Comparison of ENCODE assay signal across 25 cellular contexts in genomic region chr7:1645071-1646015, GRCh38. TPM values are rescaled to one million over a fixed set of nuclear protein-coding genes. Genes with fewer than 3 reads are reported as not detected.
DNase-seq lines count a peak whose midpoint lies in the region; ATAC-seq, FAIRE-seq and TF ChIP-seq lines count a peak whose summit lies in the region.
"Had no signal": no experiment of that assay in that cellular context is flagged by ENCODE, and none has a peak within 500 bp of the region (broad histone marks: within the 10 kb centered on the region; RNA-seq: fewer than 3 reads in every experiment).

No MANE protein-coding gene starts in this region.

- TF ChIP-seq POLR2A in K562 (conservative IDR thresholded peaks at IDR 0.05), result no peak

- H3K14ac ChIP-seq in neuronal stem cell (ENCODE audit: low read length), result no peak overlapping the region

- no peak overlapping the region for H3K27ac Mint-ChIP-seq in activated CD4-positive, alpha-beta T cell treated with anti-CD3 and anti-CD28 coated beads, Interleukin-2, amount 10 ng/mL, durations not matched to agents 24 days and 14 days
- H3K27ac Mint-ChIP-seq: CD4-positive, alpha-beta memory T cell had no signal

- in situ Hi-C loops in K562 (cut with MboI), result no loop called here

- CTCF ChIA-PET in K562 (lab: Yijun Ruan, JAX; ENCODE audit: low intra/inter-chr PET ratio), result no interaction called here

- H3K9ac ChIP-seq in BLaER1, result peak overlapping the region; percentile 82
- peak overlapping the region in 1 of 2 experiments; percentile 79; a peak in 2 of 4 replicates for H3K9ac ChIP-seq in K562 (ENCODE audit: insufficient read depth in 1 of 2, low read depth in 2 of 2, low read length in 2 of 2)
- no peak overlapping the region for H3K9ac ChIP-seq in neuronal stem cell (ENCODE audit: low read depth, low read length, poor library complexity)
- H3K9ac ChIP-seq: SK-N-SH had no signal

- POLR2A ChIA-PET in K562 (lab: Yijun Ruan, JAX), result interaction anchor here (0.6 kb wide), 1 partner anchor 1496 kb away, joined by 3 read pairs; no protein-coding TSS in a partner anchor

- peak overlapping the region; percentile 65 for H3K23ac ChIP-seq in neuronal stem cell (ENCODE audit: low read depth, low read length, poor library complexity)

- no peak overlapping the region for H4K91ac ChIP-seq in neuronal stem cell (ENCODE audit: low read depth, low read length, poor library complexity)

- H2BK15ac ChIP-seq in neuronal stem cell (ENCODE audit: low read length), result peak overlapping the region; percentile 81

- H3K9me3 Mint-ChIP-seq in activated CD4-positive, alpha-beta T cell treated with anti-CD3 and anti-CD28 coated beads, Interleukin-2, amount 10 ng/mL, durations not matched to agents 24 days and 14 days, result no peaks in the 10 kb centered on the region

- H3K27ac ChIP-seq in BLaER1 (peak overlapping the region; percentile 96), K562 (ENCODE audit: extremely low read depth, low read depth, low read length) (no peak overlapping the region), neuronal stem cell (replicated peaks; ENCODE audit: low read length) (no peak overlapping the region)
- H3K27ac ChIP-seq: Peyer's patch had no signal

- WGBS in K562 (ENCODE audit: insufficient coverage, low coverage, missing lambda C conversion rate), result 47% methylated on average over 24 of the region's 30 CpGs
- no CpG with 5 or more reads among the region's 30 CpGs for WGBS in neuronal stem cell (ENCODE audit: extremely low coverage in 2 of 2, insufficient read length in 2 of 2, insufficient replicate concordance in 1 of 2), 2 donors

- FAIRE-seq in K562 (lab: Jason Lieb, UNC), result no peak
- FAIRE-seq: A204.1, G401.6 had no signal

- peak overlapping the region; percentile 87 for H3K18ac ChIP-seq in neuronal stem cell (ENCODE audit: low read length)

- H4K20me1 ChIP-seq in BLaER1 (no peaks in the 10 kb centered on the region), K562 (replicated peaks; ENCODE audit: control insufficient read depth, insufficient read depth, low read length) (0 out of 2 replicates have a peak, but pooled peaks cover 10% of the 10 kb centered on the region)

- intact Hi-C loops in K562 (cut with micrococcal nuclease), result loop anchor here (10.0 kb wide), 1 partner anchor 59 kb away; no protein-coding TSS in a partner anchor
- intact Hi-C loops in activated CD4-positive, alpha-beta T cell treated with anti-CD3 and anti-CD28 coated beads, Interleukin-2, amount 10 ng/mL, durations not matched to agents 24 days and 14 days (cut with micrococcal nuclease), result no loop called here

- ATAC-seq in K562, result no peak
- ATAC-seq: HCT116 had no signal

- H3K9me3 ChIP-seq in BLaER1 (no peaks in the 10 kb centered on the region), K562 (replicated peaks; ENCODE audit: control insufficient read depth, insufficient read depth, low read depth, low read length) (no peaks in the 10 kb centered on the region), neuronal stem cell (replicated peaks in 1 of 2; ENCODE audit: control insufficient read depth in 2 of 2, insufficient read depth in 1 of 2, low read depth in 1 of 2, low read length in 2 of 2) (no peaks in the 10 kb centered on the region)
- H3K9me3 ChIP-seq: MG63, Peyer's patch, SK-N-SH had no signal

- no peaks in the 10 kb centered on the region for H3K9me1 ChIP-seq in K562 (ENCODE audit: control insufficient read depth, insufficient read depth, low read length)

- H4K8ac ChIP-seq in neuronal stem cell (ENCODE audit: low read depth, low read length), result no peak overlapping the region

- H3K27me3 ChIP-seq in BLaER1 (no peaks in the 10 kb centered on the region), H7 (ENCODE audit: control insufficient read depth, insufficient read depth, low read length) (no peaks in the 10 kb centered on the region), K562 (ENCODE audit: control insufficient read depth in 2 of 2, insufficient read depth in 2 of 2, low read length in 2 of 2) (peaks cover 0 to 19% of the 10 kb centered on the region in 2 experiments; a peak in 2 of 5 replicates), neuronal stem cell (ENCODE audit: control insufficient read depth in 3 of 3, insufficient read depth in 3 of 3, low read depth in 1 of 3, low read length in 3 of 3) (peaks cover 0 to 16% (median 0%) of the 10 kb centered on the region in 3 experiments)
- H3K27me3 ChIP-seq: MG63, Peyer's patch had no signal

- H3K79me1 ChIP-seq in neuronal stem cell (ENCODE audit: low read depth, low read length), result no peaks in the 10 kb centered on the region

- H2BK12ac ChIP-seq in neuronal stem cell (ENCODE audit: low read length), result peak overlapping the region; percentile 73

- peak; percentile 45 for DNase-seq in H7
- no peak for DNase-seq in K562 (ENCODE audit: extremely low read depth in 1 of 4, low spot score in 3 of 4)
- DNase-seq in neuronal stem cell (ENCODE audit: low spot score), result no peak
- DNase-seq in T-helper 9 cell, result no peak
- DNase-seq in activated CD4-positive, alpha-beta T cell treated with anti-CD3 and anti-CD28 coated beads, Interleukin-2, amount 10 ng/mL, durations not matched to agents 24 days and 14 days, result no peak
- DNase-seq in NCI-H510A treated with DMSO at 0.1 percent for 48 hours (lab: John Stamatoyannopoulos, UW), result no peak
- DNase-seq in KG1 (lab: John Stamatoyannopoulos, UW), result no peak
- DNase-seq: C1 segment of cervical spinal cord; CD4-positive, alpha-beta memory T cell; COR-L47; GOT3; MG63; NCI-H1105 treated with DMSO at 0.1 percent for 48 hours; NCI-H146; NCI-H2029; NCI-H446 treated with DMSO at 0.1 percent for 48 hours; NCI-H526 treated with DMSO at 0.1 percent for 48 hours; SK-N-SH; SW 1271 had no signal

- H2AFZ ChIP-seq in K562 (ENCODE audit: low read depth, low read length) (peak overlapping the region; percentile 64; the same call in 1 of the 2 replicates), neuronal stem cell (ENCODE audit: low read length) (no peak overlapping the region)

- no peak overlapping the region for H2BK5ac ChIP-seq in neuronal stem cell (ENCODE audit: low read length)

- no peak overlapping the region for H3K4me3 Mint-ChIP-seq in activated CD4-positive, alpha-beta T cell treated with anti-CD3 and anti-CD28 coated beads, Interleukin-2, amount 10 ng/mL, durations not matched to agents 24 days and 14 days
- H3K4me3 Mint-ChIP-seq: CD4-positive, alpha-beta memory T cell had no signal

- peak overlapping the region; percentile 47 for H2BK120ac ChIP-seq in neuronal stem cell (ENCODE audit: low read depth, low read length)

- no peaks in the 10 kb centered on the region for H3K79me2 ChIP-seq in K562 (ENCODE audit: control insufficient read depth, insufficient read depth, low read length)

- TF ChIP-seq EP300 in K562 (IDR thresholded peaks at IDR 0.05; ENCODE audit: low read length), result no peak

- no peaks in the 10 kb centered on the region for H3K36me3 Mint-ChIP-seq in activated CD4-positive, alpha-beta T cell treated with anti-CD3 and anti-CD28 coated beads, Interleukin-2, amount 10 ng/mL, durations not matched to agents 24 days and 14 days (ENCODE audit: low read depth)
- H3K36me3 Mint-ChIP-seq: CD4-positive, alpha-beta memory T cell had no signal

- H3K4me3 ChIP-seq in BLaER1 (peak overlapping the region; percentile 65; the same call in 1 of the 2 replicates), H7 (ENCODE audit: insufficient read depth, low read depth, low read length) (no peak overlapping the region), K562 (no peak overlapping the region), neuronal stem cell (ENCODE audit: low read length in 2 of 2) (no peak overlapping the region)
- H3K4me3 ChIP-seq: MG63, Peyer's patch had no signal

- no TSS peak for BruUV-seq in K562 (replicated peaks; lab: Mats Ljungman, UMichigan)

- peaks cover 2% of the 10 kb centered on the region for H3K27me3 Mint-ChIP-seq in activated CD4-positive, alpha-beta T cell treated with anti-CD3 and anti-CD28 coated beads, Interleukin-2, amount 10 ng/mL, durations not matched to agents 24 days and 14 days

- H3K4me1 Mint-ChIP-seq in activated CD4-positive, alpha-beta T cell treated with anti-CD3 and anti-CD28 coated beads, Interleukin-2, amount 10 ng/mL, durations not matched to agents 24 days and 14 days, result no peaks in the 10 kb centered on the region
- H3K4me1 Mint-ChIP-seq: CD4-positive, alpha-beta memory T cell had no signal

- peaks cover 95% of the 10 kb centered on the region for H3K4me1 ChIP-seq in BLaER1
- H3K4me1 ChIP-seq in K562 (replicated peaks in 1 of 2; ENCODE audit: control insufficient read depth in 2 of 2, insufficient read depth in 2 of 2, low read length in 2 of 2), result peaks cover 23 to 69% of the 10 kb centered on the region in 2 experiments; a peak in 4 of 5 replicates
- H3K4me1 ChIP-seq in neuronal stem cell (ENCODE audit: control insufficient read depth in 2 of 2, insufficient read depth in 1 of 2, low read depth in 1 of 2, low read length in 2 of 2), result peaks cover 7 to 24% of the 10 kb centered on the region in 2 donors

- peak overlapping the region; percentile 96 for H3K4me2 ChIP-seq in BLaER1
- 0 out of 2 replicates have a peak overlapping the region, but pooled peaks have one; percentile 29 for H3K4me2 ChIP-seq in K562 (ENCODE audit: insufficient read depth, low read length)
- no peak overlapping the region for H3K4me2 ChIP-seq in neuronal stem cell (ENCODE audit: insufficient read depth, low read length, poor library complexity, severe bottlenecking)
- H3K4me2 ChIP-seq: SK-N-SH had no signal

- H3K36me3 ChIP-seq in BLaER1 (no peaks in the 10 kb centered on the region), H7 (replicated peaks; ENCODE audit: control insufficient read depth, insufficient read depth, low read length) (no peaks in the 10 kb centered on the region), K562 (ENCODE audit: control insufficient read depth, insufficient read depth, low read length) (no peaks in the 10 kb centered on the region), neuronal stem cell (replicated peaks in 1 of 2; ENCODE audit: control insufficient read depth in 2 of 2, insufficient read depth in 2 of 2, low read length in 2 of 2) (no peaks in the 10 kb centered on the region)
- H3K36me3 ChIP-seq: MG63, Peyer's patch had no signal

- peak overlapping the region; percentile 84 for H3K4ac ChIP-seq in neuronal stem cell (ENCODE audit: low read length)

- TF ChIP-seq CTCF in K562 (IDR thresholded peaks at IDR 0.05 in 2 of 3, conservative IDR thresholded peaks at IDR 0.05 in 1 of 3; ENCODE audit: insufficient read depth in 2 of 3, low read depth in 1 of 3, low read length in 3 of 3), result no peak

- no peak for TF ChIP-seq RAD21 in K562 (CRISPR knock-in tag; conservative IDR thresholded peaks at IDR 0.05 in 1 of 2, IDR thresholded peaks at IDR 0.05 in 1 of 2)

- H2AK5ac ChIP-seq in neuronal stem cell (ENCODE audit: low read depth, low read length), result peak overlapping the region; percentile 56

RNA-seq across cellular contexts. Expression of gene ELFN1, which starts 24.7 kb away (rescaled TPM):
- 16.0 and 19.9 TPM in 2 replicates for total RNA-seq in H7 (2014; rRNA removed; shearing (Covaris generic))
- 0.25 TPM in 1 of 2 replicates, not detected in the other for total RNA-seq in K562 (2011; cell fraction: chromatin; rRNA removed; ENCODE audit: low replicate concordance)
- 0.39 and 0.67 TPM in 2 replicates for total RNA-seq in K562 (2011; cell fraction: nucleolus; rRNA removed)
- 0.07 and 0.31 TPM in 2 replicates for total RNA-seq in K562 (2011; cell fraction: nucleoplasm; rRNA removed)
- total RNA-seq in K562 (2014; rRNA removed), result 0.23 and 0.45 TPM in 2 replicates
- total RNA-seq in K562 (2014; rRNA removed; fragmentation: Illumina TruSeq; extraction: Trizol), result 0.04 and 0.06 TPM in 2 replicates
- 0.08 and 0.18 TPM in 2 replicates for total RNA-seq in K562 (2015; rRNA removed; fragmentation: Illumina TruSeq; extraction: Trizol)
- total RNA-seq in K562 (2021), result 0.45 and 0.64 TPM in 2 replicates
- 0.13 and 0.41 TPM in 2 replicates for polyA plus RNA-seq in K562 (2011; rRNA removed)
- polyA plus RNA-seq in K562 (2011; cell fraction: cytosol; rRNA removed), result 0.44 and 0.81 TPM in 2 replicates
- 0.26 and 0.31 TPM in 2 replicates for polyA plus RNA-seq in K562 (2011; cell fraction: nucleus; rRNA removed)
- 0.35 and 0.39 TPM in 2 replicates for polyA plus RNA-seq in K562 (2012)
- polyA plus RNA-seq in K562 (2014; fragmentation: Illumina TruSeq; extraction: Trizol), result 0.06 and 0.28 TPM in 2 replicates
- polyA plus RNA-seq in K562 (2014; fragmentation: Nextera tagmentation; extraction: Ambion mirVana), result not detected
- 0.11 and 0.33 TPM in 2 replicates for polyA plus RNA-seq in K562 (2014; rRNA removed)
- 0.07 and 0.15 TPM in 2 replicates for polyA minus RNA-seq in K562 (2011; rRNA and poly(A)+ RNA removed)
- 0.38 and 1.0 TPM in 2 replicates for polyA minus RNA-seq in K562 (2011; cell fraction: cytosol; rRNA and poly(A)+ RNA removed)
- 0.13 and 0.44 TPM in 2 replicates for polyA minus RNA-seq in K562 (2011; cell fraction: nucleus; rRNA and poly(A)+ RNA removed)
- polyA plus RNA-seq in neuronal stem cell (2013, experiment 1 of 2), result 15.6 TPM
- polyA plus RNA-seq in neuronal stem cell (2013, experiment 2 of 2), result 16.3 TPM
- total RNA-seq in activated CD4-positive, alpha-beta T cell treated with anti-CD3 and anti-CD28 coated beads, Interleukin-2, amount 10 ng/mL, durations not matched to agents 24 days and 14 days, result not detected in 2 replicates
- total RNA-seq: OCI-LY7 had no signal
- polyA plus RNA-seq: CD4-positive, alpha-beta memory T cell had no signal

Comparison
In these comparisons a context has a peak if more than half of its experiments do, and no peak if none do; other contexts are left out.
1. RNA of gene ELFN1, which starts 24.7 kb away (total RNA-seq): 16.0 to 19.9 TPM in H7; 0.04 to 0.67 TPM in K562 and not detected in activated CD4-positive, alpha-beta T cell treated with anti-CD3 and anti-CD28 coated beads, Interleukin-2, amount 10 ng/mL, durations not matched to agents 24 days and 14 days; every median in the first group is over 10 times any median in the second.